8 cellular contexts compared by ENCODE assay signal in the genomic region with DNA sequence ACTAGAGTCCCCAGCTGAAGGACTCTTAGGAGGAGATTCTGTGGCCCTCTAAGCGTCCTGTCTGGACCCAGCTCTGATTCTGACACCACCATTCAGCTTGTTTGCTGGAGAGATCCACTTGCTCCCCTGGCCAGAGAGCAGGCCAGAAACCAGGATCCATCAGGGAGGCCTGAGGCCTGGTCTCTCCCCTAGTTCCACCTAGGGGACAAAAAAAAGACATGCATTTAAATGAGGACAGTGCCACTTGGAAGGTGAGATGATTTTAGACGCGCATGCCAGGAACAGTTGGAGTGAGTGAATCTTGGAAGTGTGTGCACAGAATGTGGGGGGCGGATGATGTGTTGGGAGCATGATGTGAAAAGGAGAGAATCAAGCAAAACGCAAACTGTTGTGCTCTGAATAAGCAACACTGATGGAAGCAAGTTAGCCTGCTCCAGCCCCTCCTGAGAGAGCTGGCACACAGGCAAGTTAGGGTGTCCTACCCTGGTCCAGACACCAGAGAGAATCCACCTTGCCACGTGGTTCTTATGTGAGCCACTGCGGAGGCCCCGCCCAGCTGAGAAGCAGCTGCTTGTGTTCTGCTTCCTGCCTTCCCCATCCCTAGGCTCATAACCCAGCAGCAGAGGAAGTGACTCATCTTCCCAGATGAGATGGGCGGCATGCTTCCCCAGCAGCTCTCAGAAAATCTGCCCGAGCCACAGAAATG. TPM values are rescaled to one million over a fixed set of nuclear protein-coding genes. Genes with fewer than 3 reads are reported as not detected.
A peak's percentile ranks its signal among the peaks of the same experiment; 100 is the strongest.
DNase-seq lines count a peak whose midpoint lies in the region; ATAC-seq and TF ChIP-seq lines count a peak whose summit lies in the region.

No MANE protein-coding gene starts in this region.

- CTCF ChIA-PET in activated CD4-positive, alpha-beta memory T cell treated with anti-CD3 and anti-CD28 coated beads, Interleukin-2, amount 10 ng/mL, durations not matched to agents 7 days and 5 days (lab: Charles Lee): interaction anchor here (0.8 to 11.8 kb wide), 19 partner anchors 9 to 212 kb away, joined by 3 to 581 read pairs (median 8); a partner anchor contains a TSS

- POLR2A ChIA-PET in activated CD4-positive, alpha-beta memory T cell treated with anti-CD3 and anti-CD28 coated beads, Interleukin-2, amount 10 ng/mL, durations not matched to agents 7 days and 5 days (lab: Charles Lee): interaction anchor here (0.8 to 3.7 kb wide), 9 partner anchors 9 to 194 kb away, joined by 3 to 26 read pairs (median 5); a partner anchor contains a TSS

- in situ Hi-C loops in G401 (cut with HindIII; ENCODE audit: low sequenced_read_pairs): no loop called here

- DNase-seq in G401 (ENCODE audit: low spot score) (peak; percentile 58), NCI-H748 (lab: John Stamatoyannopoulos, UW; ENCODE audit: unreplicated experiment) (peak; percentile 39), dermis microvascular lymphatic vessel endothelial cell (ENCODE audit: low read depth in 2 of 2) (peak; percentile 60 to 95), medulla oblongata (ENCODE audit: extremely low spot score) (peak; percentile 76), nephron progenitor cell (no peak)
- peak; percentile 86 for DNase-seq in activated CD4-positive, alpha-beta memory T cell treated with anti-CD3 and anti-CD28 coated beads, Interleukin-2, amount 10 ng/mL, durations not matched to agents 7 days and 5 days
- DNase-seq in stimulated activated CD8-positive, alpha-beta memory T cell treated with anti-CD3 and anti-CD28 coated beads, Interleukin-2, amount 100 ng/mL, for 1 hour (ENCODE audit: low read depth in 2 of 2): peak; percentile 46

- peaks cover 57% of the 10 kb centered on the region for H3K4me1 Mint-ChIP-seq in activated CD4-positive, alpha-beta memory T cell treated with anti-CD3 and anti-CD28 coated beads, Interleukin-2, amount 10 ng/mL, durations not matched to agents 7 days and 5 days
- peaks cover 24% of the 10 kb centered on the region for H3K4me1 Mint-ChIP-seq in nephron progenitor cell

- no peaks in the 10 kb centered on the region for H3K36me3 Mint-ChIP-seq in activated CD4-positive, alpha-beta memory T cell treated with anti-CD3 and anti-CD28 coated beads, Interleukin-2, amount 10 ng/mL, durations not matched to agents 7 days and 5 days (ENCODE audit: low read depth)
- H3K36me3 Mint-ChIP-seq in nephron progenitor cell (ENCODE audit: low read depth): no peaks in the 10 kb centered on the region

- H3K9me3 Mint-ChIP-seq in activated CD4-positive, alpha-beta memory T cell treated with anti-CD3 and anti-CD28 coated beads, Interleukin-2, amount 10 ng/mL, durations not matched to agents 7 days and 5 days: no peaks in the 10 kb centered on the region
- H3K9me3 Mint-ChIP-seq in nephron progenitor cell: no peaks in the 10 kb centered on the region

- peak overlapping the region; percentile 89 for H3K27ac Mint-ChIP-seq in activated CD4-positive, alpha-beta memory T cell treated with anti-CD3 and anti-CD28 coated beads, Interleukin-2, amount 10 ng/mL, durations not matched to agents 7 days and 5 days
- H3K27ac Mint-ChIP-seq in nephron progenitor cell: no peak overlapping the region

- peak; percentile 66 for ATAC-seq in HG02759 (IDR thresholded peaks at IDR 0.05; ENCODE audit: unreplicated experiment)

- H3K4me3 Mint-ChIP-seq in activated CD4-positive, alpha-beta memory T cell treated with anti-CD3 and anti-CD28 coated beads, Interleukin-2, amount 10 ng/mL, durations not matched to agents 7 days and 5 days: peak overlapping the region; percentile 45
- H3K4me3 Mint-ChIP-seq in nephron progenitor cell: no peak overlapping the region

- H3K27me3 Mint-ChIP-seq in activated CD4-positive, alpha-beta memory T cell treated with anti-CD3 and anti-CD28 coated beads, Interleukin-2, amount 10 ng/mL, durations not matched to agents 7 days and 5 days: peaks cover 15% of the 10 kb centered on the region
- H3K27me3 Mint-ChIP-seq in nephron progenitor cell (ENCODE audit: low read depth, poor library complexity): peaks cover 35% of the 10 kb centered on the region

- TF ChIP-seq CTCF in nephron progenitor cell (IDR thresholded peaks at IDR 0.05): no peak

RNA-seq across cellular contexts. Expression of a gene that starts 8.0 kb away (rescaled TPM):
- not detected in 2 replicates for total RNA-seq in G401 (2014; rRNA removed; shearing (Covaris generic))
- total RNA-seq in activated CD4-positive, alpha-beta memory T cell treated with anti-CD3 and anti-CD28 coated beads, Interleukin-2, amount 10 ng/mL, durations not matched to agents 7 days and 5 days: under 1 TPM; 0.23 to 0.30 TPM
- 5.0 and 8.2 TPM in 2 replicates for total RNA-seq in dermis microvascular lymphatic vessel endothelial cell

RNA-seq across cellular contexts. Expression of a gene that starts 46.2 kb away (rescaled TPM):
- not detected in 2 replicates for total RNA-seq in G401 (2014; rRNA removed; shearing (Covaris generic))
- not detected for total RNA-seq in activated CD4-positive, alpha-beta memory T cell treated with anti-CD3 and anti-CD28 coated beads, Interleukin-2, amount 10 ng/mL, durations not matched to agents 7 days and 5 days
- not detected in 2 replicates for total RNA-seq in dermis microvascular lymphatic vessel endothelial cell
